1 cellular context compared by ENCODE assay signal in genomic region chr7:98283127-98283886, GRCh38.
TF ChIP-seq lines count a peak whose summit lies in the region.

No MANE protein-coding gene starts in this region.

TF ChIP-seq in H1, 55 proteins besides CTCF, POLR2A, EP300 and RAD21:
- no peak for TF ChIP-seq NANOG (IDR thresholded peaks at IDR 0.05; ENCODE audit: insufficient read depth, low read depth, low read length, poor library complexity, severe bottlenecking)
- TF ChIP-seq CHD7 (IDR thresholded peaks at IDR 0.05; ENCODE audit: insufficient replicate concordance, low read length): no peak
